In the genomic region with DNA sequence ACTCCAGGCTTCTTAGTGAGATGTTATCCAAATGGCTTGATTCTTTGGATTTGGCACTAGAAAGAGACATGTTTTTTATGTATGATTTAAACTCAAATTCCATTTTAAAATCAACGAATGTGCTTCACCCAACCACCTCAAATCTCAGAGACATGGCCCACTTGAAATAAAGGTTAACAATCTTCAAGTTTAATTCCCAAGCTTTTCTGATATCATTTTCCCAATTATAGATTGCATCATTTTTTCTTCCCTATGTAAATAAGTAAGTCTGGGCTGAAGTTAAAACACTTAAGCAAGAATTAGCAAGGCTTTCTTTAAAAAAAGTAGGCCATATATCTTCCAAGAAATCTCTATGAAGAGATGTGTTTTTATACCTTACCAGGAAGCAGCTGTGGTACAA, we compare ENCODE assay signal across 27 cellular contexts.
"Had no signal": no experiment of that assay in that cellular context is flagged by ENCODE, and none has a peak within 500 bp of the region (broad histone marks: within the 10 kb centered on the region; RNA-seq: fewer than 3 reads in every experiment).

No MANE protein-coding gene starts in this region.

- H3K36me3 ChIP-seq: colonic mucosa, neural progenitor cell, stomach, suprapubic skin, transverse colon had no signal

- H3K9me3 ChIP-seq: colonic mucosa, stomach, suprapubic skin, transverse colon had no signal

- H2AFZ ChIP-seq: neural progenitor cell had no signal

- H3K4me1 ChIP-seq: colonic mucosa, neural progenitor cell, stomach, suprapubic skin, transverse colon had no signal

- FAIRE-seq: bronchial epithelial cell, endothelial cell of umbilical vein, small intestine, urothelium cell line had no signal

- H3K27me3 ChIP-seq: colonic mucosa, neural progenitor cell, stomach, suprapubic skin, transverse colon had no signal

- H3K4me3 ChIP-seq: colonic mucosa, dorsolateral prefrontal cortex, lung, neural progenitor cell, stomach, suprapubic skin, transverse colon had no signal

- H3K27ac ChIP-seq: colonic mucosa, dorsolateral prefrontal cortex, neural progenitor cell, stomach, suprapubic skin, transverse colon had no signal

- H3K9me3 Mint-ChIP-seq: activated B cell treated with CpG ODN at 0.5 μM for 24 hours; activated naive CD8-positive, alpha-beta T cell treated with anti-CD3 and anti-CD28 coated beads, Interleukin-2, amount 10 ng/mL, durations not matched to agents 7 days and 5 days; effector memory CD8-positive, alpha-beta T cell; neural progenitor cell; stimulated activated memory B cell treated with anti-CD40 and anti-IgM and Interleukin-4, amounts not matched to agents 10 μg/mL and 1 μg/mL and 100 μg/mL, for 72 hours had no signal

- H3K27ac Mint-ChIP-seq: activated B cell treated with CpG ODN at 0.5 μM for 24 hours; activated naive CD8-positive, alpha-beta T cell treated with anti-CD3 and anti-CD28 coated beads, Interleukin-2, amount 10 ng/mL, durations not matched to agents 7 days and 5 days; effector memory CD8-positive, alpha-beta T cell; immature natural killer cell; neural progenitor cell; stimulated activated memory B cell treated with anti-CD40 and anti-IgM and Interleukin-4, amounts not matched to agents 10 μg/mL and 1 μg/mL and 100 μg/mL, for 72 hours; T-helper 17 cell had no signal

- DNase-seq: activated B cell treated with CpG ODN at 0.5 μM for 24 hours; activated CD4-positive, alpha-beta T cell treated with anti-CD3 and anti-CD28 coated beads for 4 hours; activated CD8-positive, alpha-beta memory T cell treated with anti-CD3 and anti-CD28 coated beads, Interleukin-2, amount 50 U/mL, for 48 hours; activated naive CD8-positive, alpha-beta T cell treated with anti-CD3 and anti-CD28 coated beads, Interleukin-2, amount 10 ng/mL, durations not matched to agents 7 days and 5 days; amygdala; colonic mucosa; dorsolateral prefrontal cortex; effector memory CD8-positive, alpha-beta T cell; foreskin melanocyte; immature natural killer cell; naive thymus-derived CD8-positive, alpha-beta T cell; posterior cingulate gyrus; small intestine; stimulated activated CD4-positive, alpha-beta T cell treated with anti-CD3 and anti-CD28 coated beads, Interleukin-15, amount 100 ng/mL, for 24 hours; stomach; T-helper 17 cell; transverse colon had no signal

- H3K4me2 ChIP-seq: neural progenitor cell had no signal

- H3K4me1 Mint-ChIP-seq: activated B cell treated with CpG ODN at 0.5 μM for 24 hours; immature natural killer cell; neural progenitor cell; stimulated activated memory B cell treated with anti-CD40 and anti-IgM and Interleukin-4, amounts not matched to agents 10 μg/mL and 1 μg/mL and 100 μg/mL, for 72 hours had no signal

- H3K4me3 Mint-ChIP-seq: activated B cell treated with CpG ODN at 0.5 μM for 24 hours; activated naive CD8-positive, alpha-beta T cell treated with anti-CD3 and anti-CD28 coated beads, Interleukin-2, amount 10 ng/mL, durations not matched to agents 7 days and 5 days; effector memory CD8-positive, alpha-beta T cell; immature natural killer cell; neural progenitor cell; stimulated activated memory B cell treated with anti-CD40 and anti-IgM and Interleukin-4, amounts not matched to agents 10 μg/mL and 1 μg/mL and 100 μg/mL, for 72 hours; T-helper 17 cell had no signal

- H3K9ac ChIP-seq: neural progenitor cell had no signal

- ATAC-seq: effector memory CD8-positive, alpha-beta T cell; esophagus mucosa; left lobe of liver; naive thymus-derived CD8-positive, alpha-beta T cell; sciatic nerve; stimulated activated memory B cell treated with anti-CD40 and anti-IgM and Interleukin-4, amounts not matched to agents 10 μg/mL and 1 μg/mL and 100 μg/mL, for 72 hours; T-helper 17 cell had no signal

- H3K27me3 Mint-ChIP-seq: activated B cell treated with CpG ODN at 0.5 μM for 24 hours; activated naive CD8-positive, alpha-beta T cell treated with anti-CD3 and anti-CD28 coated beads, Interleukin-2, amount 10 ng/mL, durations not matched to agents 7 days and 5 days; T-helper 17 cell had no signal

- H3K36me3 Mint-ChIP-seq: activated naive CD8-positive, alpha-beta T cell treated with anti-CD3 and anti-CD28 coated beads, Interleukin-2, amount 10 ng/mL, durations not matched to agents 7 days and 5 days; immature natural killer cell; neural progenitor cell; stimulated activated memory B cell treated with anti-CD40 and anti-IgM and Interleukin-4, amounts not matched to agents 10 μg/mL and 1 μg/mL and 100 μg/mL, for 72 hours had no signal
